In the genomic region with DNA sequence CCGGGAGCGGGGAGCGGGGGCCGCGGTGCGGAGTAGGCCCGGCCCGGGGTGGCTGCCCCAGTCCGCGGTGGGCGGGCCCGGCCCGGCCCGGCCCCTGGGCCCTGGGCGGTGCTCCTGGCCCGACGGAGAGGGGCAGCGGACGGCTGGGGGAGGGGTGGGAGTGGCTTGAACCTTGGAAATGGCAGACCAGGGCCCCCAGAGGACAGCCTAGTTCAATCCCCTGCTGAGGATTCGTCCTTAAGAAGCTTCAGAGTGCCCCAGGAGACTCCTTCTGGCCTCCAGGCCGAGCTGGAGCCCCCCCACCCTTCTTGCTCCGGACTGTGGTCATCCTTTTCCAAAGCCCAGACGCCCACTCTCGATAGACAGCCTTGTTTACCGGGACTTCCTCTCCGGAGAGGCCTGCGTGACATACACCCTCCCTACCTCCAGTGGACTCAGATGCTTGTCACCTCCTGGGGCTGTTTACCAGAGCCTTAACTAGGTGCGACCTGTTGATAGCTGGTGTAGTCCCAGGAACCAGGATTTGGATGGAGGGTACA, we compare ENCODE assay signal across 8 cellular contexts. TPM values are rescaled to one million over a fixed set of nuclear protein-coding genes. Genes with fewer than 3 reads are reported as not detected.
DNase-seq lines count a peak whose midpoint lies in the region; ATAC-seq and TF ChIP-seq lines count a peak whose summit lies in the region.

No MANE protein-coding gene starts in this region.

- H3K27me3 Mint-ChIP-seq in GM23338 (ENCODE audit: insufficient read depth, low read depth, poor library complexity), result peaks cover 18% of the 10 kb centered on the region

- peak; percentile 61 for DNase-seq in NCI-H2171 treated with DMSO at 0.1 percent for 48 hours (lab: John Stamatoyannopoulos, UW)
- DNase-seq in NCI-H2171 (lab: John Stamatoyannopoulos, UW), result no peak
- DNase-seq in GM23338 (ENCODE audit: low spot score), result peak; percentile 68
- peak; percentile 25 for DNase-seq in effector CD4-positive, alpha-beta T cell
- peak; percentile 74 for DNase-seq in lung (ENCODE audit: low spot score)
- DNase-seq in stimulated activated CD8-positive, alpha-beta memory T cell treated with anti-CD3 and anti-CD28 coated beads, Interleukin-15, amount 100 ng/mL, for 48 hours (ENCODE audit: low read depth in 2 of 2), result peak; percentile 50 to 58

- 0% methylated on average over 18 to 28 of the region's 28 CpGs for WGBS in lung, 2 donors

- TF ChIP-seq CTCF in GM23338 (conservative IDR thresholded peaks at IDR 0.05; ENCODE audit: low read depth in 2 of 2) (no peak), KMS-11 (conservative IDR thresholded peaks at IDR 0.05; ENCODE audit: low read depth, low read length) (no peak), WI38 (IDR thresholded peaks at IDR 0.05; ENCODE audit: low read depth, low read length) (no peak), lung (IDR thresholded peaks at IDR 0.05; ENCODE audit: control extremely low read depth, extremely low read depth) (no peak)

- H3K4me2 ChIP-seq in GM23338, result peak overlapping the region; percentile 96
- H3K4me2 ChIP-seq in KMS-11, result peak overlapping the region; percentile 78

- H3K36me3 Mint-ChIP-seq in GM23338 (ENCODE audit: low read depth), result peaks cover 4% of the 10 kb centered on the region; the same call in 2 of the 3 replicates

- H3K4me1 ChIP-seq in GM23338 (ENCODE audit: insufficient read depth), result peaks cover 19% of the 10 kb centered on the region
- peaks cover 13% of the 10 kb centered on the region for H3K4me1 ChIP-seq in KMS-11 (ENCODE audit: low read depth, poor library complexity, severe bottlenecking)
- H3K4me1 ChIP-seq in lung (ENCODE audit: control insufficient read depth in 2 of 2, insufficient read depth in 2 of 2, low read length in 2 of 2), result peaks cover 0 to 15% of the 10 kb centered on the region in 2 donors

- no peaks in the 10 kb centered on the region for H3K9me3 ChIP-seq in lung (ENCODE audit: control insufficient read depth in 2 of 2, insufficient read depth in 1 of 2, low read length in 1 of 2)

- ATAC-seq in GM23338, result peak; percentile 59
- ATAC-seq in lung (ENCODE audit: insufficient read depth, low FRiP score), result peak; percentile 88

- H4K20me1 ChIP-seq in GM23338 (replicated peaks; ENCODE audit: insufficient read depth) (no peaks in the 10 kb centered on the region), KMS-11 (ENCODE audit: insufficient read depth) (no peaks in the 10 kb centered on the region)

- no peak overlapping the region for H3K27ac Mint-ChIP-seq in GM23338

- H3F3A ChIP-seq in GM23338 (replicated peaks; ENCODE audit: low read depth), result peaks cover 11% of the 10 kb centered on the region

- H3K9me3 Mint-ChIP-seq in GM23338, result no peaks in the 10 kb centered on the region

- H3K27me3 ChIP-seq in GM23338 (ENCODE audit: insufficient read depth), result peaks cover 26% of the 10 kb centered on the region
- H3K27me3 ChIP-seq in KMS-11 (ENCODE audit: insufficient read depth, low read depth), result no peaks in the 10 kb centered on the region
- no peaks in the 10 kb centered on the region for H3K27me3 ChIP-seq in lung (ENCODE audit: control insufficient read depth, insufficient read depth)

- H3K9ac ChIP-seq in KMS-11, result peak overlapping the region; percentile 87

- H3K36me3 ChIP-seq in GM23338 (ENCODE audit: insufficient read depth) (no peaks in the 10 kb centered on the region), KMS-11 (ENCODE audit: insufficient read depth) (no peaks in the 10 kb centered on the region), lung (ENCODE audit: control insufficient read depth in 2 of 2, insufficient read depth in 2 of 2, low read length in 2 of 2) (peaks cover 0 to 19% of the 10 kb centered on the region in 2 donors)

- no peaks in the 10 kb centered on the region for H3K79me2 ChIP-seq in GM23338 (replicated peaks; ENCODE audit: insufficient read depth)
- no peaks in the 10 kb centered on the region for H3K79me2 ChIP-seq in KMS-11 (ENCODE audit: insufficient read depth, low read depth)

- H3K27ac ChIP-seq in GM23338 (ENCODE audit: low read depth) (0 out of 2 replicates have a peak overlapping the region, but pooled peaks have one; percentile 59), KMS-11 (peak overlapping the region; percentile 94), lung (ENCODE audit: low read depth in 1 of 2, low read length in 1 of 2) (peak overlapping the region; percentile 97 to 99)

- H3K9me2 ChIP-seq in GM23338 (ENCODE audit: insufficient read depth), result no peaks in the 10 kb centered on the region

- H3K4me3 ChIP-seq in GM23338 (peak overlapping the region; percentile 85), KMS-11 (IDR thresholded peaks at IDR 0.05; ENCODE audit: insufficient read depth, low read depth, low read length) (no peak overlapping the region), WI38 (ENCODE audit: low read depth, low read length) (peak overlapping the region; percentile 73), lung (peak overlapping the region; percentile 55)

- peak overlapping the region; percentile 72 for H2AFZ ChIP-seq in GM23338
- H2AFZ ChIP-seq in KMS-11 (ENCODE audit: low read depth), result no peak overlapping the region

- H3K4me1 Mint-ChIP-seq in GM23338, result peaks cover 25% of the 10 kb centered on the region

- peak overlapping the region; percentile 83 for H3K4me3 Mint-ChIP-seq in GM23338

TF ChIP-seq in GM23338, 12 proteins besides CTCF, POLR2A, EP300 and RAD21 (continues in another document):
- TF ChIP-seq, protein P1, sequence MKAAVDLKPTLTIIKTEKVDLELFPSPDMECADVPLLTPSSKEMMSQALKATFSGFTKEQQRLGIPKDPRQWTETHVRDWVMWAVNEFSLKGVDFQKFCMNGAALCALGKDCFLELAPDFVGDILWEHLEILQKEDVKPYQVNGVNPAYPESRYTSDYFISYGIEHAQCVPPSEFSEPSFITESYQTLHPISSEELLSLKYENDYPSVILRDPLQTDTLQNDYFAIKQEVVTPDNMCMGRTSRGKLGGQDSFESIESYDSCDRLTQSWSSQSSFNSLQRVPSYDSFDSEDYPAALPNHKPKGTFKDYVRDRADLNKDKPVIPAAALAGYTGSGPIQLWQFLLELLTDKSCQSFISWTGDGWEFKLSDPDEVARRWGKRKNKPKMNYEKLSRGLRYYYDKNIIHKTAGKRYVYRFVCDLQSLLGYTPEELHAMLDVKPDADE (IDR thresholded peaks at IDR 0.05), result no peak
- no peak for TF ChIP-seq CREB1 (CRISPR knock-in tag; IDR thresholded peaks at IDR 0.05; ENCODE audit: low read depth)
- TF ChIP-seq STAT1 (IDR thresholded peaks at IDR 0.05; ENCODE audit: unreplicated experiment), result no peak

RNA-seq across cellular contexts. Expression of a gene that starts 0.5 kb away (rescaled TPM):
- 21.9 and 28.1 TPM in 2 replicates for total RNA-seq in GM23338 (2014; rRNA removed; shearing (Covaris generic))
- polyA plus RNA-seq in GM23338 (2016; fragmentation: Nextera tagmentation; extraction: Ambion mirVana) (2.1 and 2.7 TPM in 2 replicates), lung (10 to 100 TPM; 27.0 to 34.1 TPM)
- total RNA-seq in lung, result 10 to 100 TPM; 48.1 to 60.2 TPM

RNA-seq across cellular contexts. Expression of a gene that starts 0.7 kb away (rescaled TPM):
- total RNA-seq in GM23338 (2014; rRNA removed; shearing (Covaris generic)), result 0.07 TPM in 1 of 2 replicates, not detected in the other
- polyA plus RNA-seq in GM23338 (2016; fragmentation: Nextera tagmentation; extraction: Ambion mirVana) (0.19 and 0.23 TPM in 2 replicates), lung (1 to 10 TPM; 1.9 to 2.1 TPM)
- total RNA-seq in lung, result 1 to 10 TPM; 1.7 to 4.9 TPM

RNA-seq across cellular contexts. Expression of a gene that starts 12.4 kb away (rescaled TPM):
- 9.0 and 22.9 TPM in 2 replicates for total RNA-seq in GM23338 (2014; rRNA removed; shearing (Covaris generic))
- polyA plus RNA-seq in GM23338 (2016; fragmentation: Nextera tagmentation; extraction: Ambion mirVana), result 60.6 and 66.5 TPM in 2 replicates
- total RNA-seq in lung, result 10 to 100 TPM; 19.5 to 57.1 TPM
- polyA plus RNA-seq in lung, result 10 to 100 TPM; 48.5 to 63.9 TPM

RNA-seq across cellular contexts. Expression of a gene that starts 31.4 kb away (rescaled TPM):
- total RNA-seq in GM23338 (2014; rRNA removed; shearing (Covaris generic)), result 17.5 and 20.0 TPM in 2 replicates
- polyA plus RNA-seq in GM23338 (2016; fragmentation: Nextera tagmentation; extraction: Ambion mirVana) (3.1 TPM in 2 replicates), lung (1 to 10 TPM; 2.9 to 4.2 TPM)
- 10 to 100 TPM; 16.1 to 49.8 TPM for total RNA-seq in lung
